Comparison of ENCODE assay signal across 1 cellular context in the genomic region with DNA sequence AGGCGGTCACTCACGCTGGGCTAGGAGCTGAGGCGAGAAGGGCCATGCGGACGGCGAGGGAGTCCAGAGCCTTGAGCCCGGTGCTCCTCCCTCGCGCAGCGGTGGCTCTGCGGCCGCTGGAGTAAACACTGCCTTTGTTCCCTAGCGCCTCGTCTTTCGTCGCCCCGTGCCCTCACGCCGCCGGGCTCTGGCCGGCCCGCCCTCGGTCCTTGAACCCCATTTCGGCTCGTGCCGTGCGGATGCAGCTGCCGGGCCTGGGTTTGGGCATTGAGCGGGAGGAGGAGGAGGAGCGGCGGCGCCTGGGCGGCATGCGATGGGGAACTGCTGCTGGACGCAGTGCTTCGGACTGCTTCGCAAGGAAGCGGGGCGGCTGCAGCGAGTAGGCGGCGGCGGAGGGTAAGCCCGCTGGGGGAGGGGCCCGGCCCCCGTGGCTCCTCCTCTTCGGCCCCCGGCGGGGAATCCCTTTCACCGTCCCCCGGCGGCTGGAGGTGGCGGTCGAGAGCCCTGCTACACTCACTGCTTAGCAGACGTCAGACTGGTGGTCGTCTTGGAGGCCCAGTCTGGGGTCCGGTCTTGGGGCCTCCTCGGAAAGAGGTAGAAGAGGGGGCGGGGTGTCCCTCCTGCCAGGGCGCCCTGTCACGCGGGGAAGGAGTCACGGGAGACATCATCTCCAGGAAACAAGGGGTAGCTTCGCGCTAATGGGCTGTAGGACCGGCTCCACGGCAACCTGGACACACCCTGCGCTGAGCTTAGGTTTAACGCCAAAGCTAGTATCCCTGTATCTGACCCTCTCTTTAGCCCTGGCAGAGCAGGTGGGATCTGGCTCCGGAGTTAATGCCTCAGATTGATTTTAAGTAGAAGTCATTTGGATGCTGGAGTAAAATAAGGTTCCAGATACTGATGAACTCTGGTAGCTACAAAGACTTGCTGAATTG.
TF ChIP-seq lines count a peak whose summit lies in the region.

A gene with protein sequence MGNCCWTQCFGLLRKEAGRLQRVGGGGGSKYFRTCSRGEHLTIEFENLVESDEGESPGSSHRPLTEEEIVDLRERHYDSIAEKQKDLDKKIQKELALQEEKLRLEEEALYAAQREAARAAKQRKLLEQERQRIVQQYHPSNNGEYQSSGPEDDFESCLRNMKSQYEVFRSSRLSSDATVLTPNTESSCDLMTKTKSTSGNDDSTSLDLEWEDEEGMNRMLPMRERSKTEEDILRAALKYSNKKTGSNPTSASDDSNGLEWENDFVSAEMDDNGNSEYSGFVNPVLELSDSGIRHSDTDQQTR (plus strand): TSS at position 9 of the 935 bp plus-strand sequence. CDS start 305 bp downstream, at position 314.

TF ChIP-seq in K562, 482 proteins besides CTCF, POLR2A, EP300 and RAD21 (continued from another document and continues in another):
- TF ChIP-seq, protein P1, sequence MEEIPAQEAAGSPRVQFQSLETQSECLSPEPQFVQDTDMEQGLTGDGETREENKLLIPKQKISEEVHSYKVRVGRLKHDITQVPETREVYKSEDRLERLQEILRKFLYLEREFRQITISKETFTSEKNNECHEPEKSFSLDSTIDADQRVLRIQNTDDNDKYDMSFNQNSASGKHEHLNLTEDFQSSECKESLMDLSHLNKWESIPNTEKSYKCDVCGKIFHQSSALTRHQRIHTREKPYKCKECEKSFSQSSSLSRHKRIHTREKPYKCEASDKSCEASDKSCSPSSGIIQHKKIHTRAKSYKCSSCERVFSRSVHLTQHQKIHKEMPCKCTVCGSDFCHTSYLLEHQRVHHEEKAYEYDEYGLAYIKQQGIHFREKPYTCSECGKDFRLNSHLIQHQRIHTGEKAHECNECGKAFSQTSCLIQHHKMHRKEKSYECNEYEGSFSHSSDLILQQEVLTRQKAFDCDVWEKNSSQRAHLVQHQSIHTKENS (CRISPR knock-in tag; IDR thresholded peaks at IDR 0.05): no peak
- TF ChIP-seq SREBF1 (IDR thresholded peaks at IDR 0.05; ENCODE audit: borderline replicate concordance, low read depth, low read length): no peak
- TF ChIP-seq PCBP1 (IDR thresholded peaks at IDR 0.05; ENCODE audit: low read depth, low read length, poor library complexity, severe bottlenecking): peak; percentile 54
- no peak for TF ChIP-seq ZNF699 (CRISPR knock-in tag; IDR thresholded peaks at IDR 0.05; ENCODE audit: insufficient replicate concordance)
- TF ChIP-seq PML (IDR thresholded peaks at IDR 0.05; ENCODE audit: low read length): no peak; the same call in none of the 2 replicates
- TF ChIP-seq RNF2 (IDR thresholded peaks at IDR 0.05): 0 out of 2 replicates have a peak, but pooled peaks have one; percentile 25
- no peak; the same call in none of the 2 replicates for TF ChIP-seq CXXC5 (CRISPR knock-in tag; IDR thresholded peaks at IDR 0.05)
- TF ChIP-seq, protein P2, sequence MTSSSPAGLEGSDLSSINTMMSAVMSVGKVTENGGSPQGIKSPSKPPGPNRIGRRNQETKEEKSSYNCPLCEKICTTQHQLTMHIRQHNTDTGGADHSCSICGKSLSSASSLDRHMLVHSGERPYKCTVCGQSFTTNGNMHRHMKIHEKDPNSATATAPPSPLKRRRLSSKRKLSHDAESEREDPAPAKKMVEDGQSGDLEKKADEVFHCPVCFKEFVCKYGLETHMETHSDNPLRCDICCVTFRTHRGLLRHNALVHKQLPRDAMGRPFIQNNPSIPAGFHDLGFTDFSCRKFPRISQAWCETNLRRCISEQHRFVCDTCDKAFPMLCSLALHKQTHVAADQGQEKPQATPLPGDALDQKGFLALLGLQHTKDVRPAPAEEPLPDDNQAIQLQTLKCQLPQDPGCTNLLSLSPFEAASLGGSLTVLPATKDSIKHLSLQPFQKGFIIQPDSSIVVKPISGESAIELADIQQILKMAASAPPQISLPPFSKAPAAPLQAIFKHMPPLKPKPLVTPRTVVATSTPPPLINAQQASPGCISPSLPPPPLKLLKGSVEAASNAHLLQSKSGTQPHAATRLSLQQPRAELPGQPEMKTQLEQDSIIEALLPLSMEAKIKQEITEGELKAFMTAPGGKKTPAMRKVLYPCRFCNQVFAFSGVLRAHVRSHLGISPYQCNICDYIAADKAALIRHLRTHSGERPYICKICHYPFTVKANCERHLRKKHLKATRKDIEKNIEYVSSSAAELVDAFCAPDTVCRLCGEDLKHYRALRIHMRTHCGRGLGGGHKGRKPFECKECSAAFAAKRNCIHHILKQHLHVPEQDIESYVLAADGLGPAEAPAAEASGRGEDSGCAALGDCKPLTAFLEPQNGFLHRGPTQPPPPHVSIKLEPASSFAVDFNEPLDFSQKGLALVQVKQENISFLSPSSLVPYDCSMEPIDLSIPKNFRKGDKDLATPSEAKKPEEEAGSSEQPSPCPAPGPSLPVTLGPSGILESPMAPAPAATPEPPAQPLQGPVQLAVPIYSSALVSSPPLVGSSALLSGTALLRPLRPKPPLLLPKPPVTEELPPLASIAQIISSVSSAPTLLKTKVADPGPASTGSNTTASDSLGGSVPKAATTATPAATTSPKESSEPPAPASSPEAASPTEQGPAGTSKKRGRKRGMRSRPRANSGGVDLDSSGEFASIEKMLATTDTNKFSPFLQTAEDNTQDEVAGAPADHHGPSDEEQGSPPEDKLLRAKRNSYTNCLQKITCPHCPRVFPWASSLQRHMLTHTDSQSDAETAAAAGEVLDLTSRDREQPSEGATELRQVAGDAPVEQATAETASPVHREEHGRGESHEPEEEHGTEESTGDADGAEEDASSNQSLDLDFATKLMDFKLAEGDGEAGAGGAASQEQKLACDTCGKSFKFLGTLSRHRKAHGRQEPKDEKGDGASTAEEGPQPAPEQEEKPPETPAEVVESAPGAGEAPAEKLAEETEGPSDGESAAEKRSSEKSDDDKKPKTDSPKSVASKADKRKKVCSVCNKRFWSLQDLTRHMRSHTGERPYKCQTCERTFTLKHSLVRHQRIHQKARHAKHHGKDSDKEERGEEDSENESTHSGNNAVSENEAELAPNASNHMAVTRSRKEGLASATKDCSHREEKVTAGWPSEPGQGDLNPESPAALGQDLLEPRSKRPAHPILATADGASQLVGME (CRISPR knock-in tag; IDR thresholded peaks at IDR 0.05): peak; percentile 31; the same call in 1 of the 2 replicates
- TF ChIP-seq, protein P3, sequence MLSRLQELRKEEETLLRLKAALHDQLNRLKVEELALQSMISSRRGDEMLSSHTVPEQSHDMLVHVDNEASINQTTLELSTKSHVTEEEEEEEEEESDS (CRISPR knock-in tag; IDR thresholded peaks at IDR 0.05): no peak
- TF ChIP-seq YY1 (IDR thresholded peaks at IDR 0.05; ENCODE audit: borderline replicate concordance in 1 of 3, control insufficient read depth in 1 of 3, extremely low read depth in 1 of 3, insufficient read depth in 3 of 3, insufficient read length in 1 of 3, insufficient replicate concordance in 2 of 3, low read depth in 1 of 3, low read length in 2 of 3): peak in 1 of 3 experiments; percentile 11
- TF ChIP-seq FOS (IDR thresholded peaks at IDR 0.05; ENCODE audit: extremely low read depth, insufficient read length): no peak
- peak; percentile 69 for TF ChIP-seq SAP30 (IDR thresholded peaks at IDR 0.05; ENCODE audit: borderline replicate concordance, insufficient read depth, low read depth, low read length, poor library complexity, severe bottlenecking)
- no peak for TF ChIP-seq JUNB (CRISPR knock-in tag; conservative IDR thresholded peaks at IDR 0.05)
- TF ChIP-seq, protein P4, sequence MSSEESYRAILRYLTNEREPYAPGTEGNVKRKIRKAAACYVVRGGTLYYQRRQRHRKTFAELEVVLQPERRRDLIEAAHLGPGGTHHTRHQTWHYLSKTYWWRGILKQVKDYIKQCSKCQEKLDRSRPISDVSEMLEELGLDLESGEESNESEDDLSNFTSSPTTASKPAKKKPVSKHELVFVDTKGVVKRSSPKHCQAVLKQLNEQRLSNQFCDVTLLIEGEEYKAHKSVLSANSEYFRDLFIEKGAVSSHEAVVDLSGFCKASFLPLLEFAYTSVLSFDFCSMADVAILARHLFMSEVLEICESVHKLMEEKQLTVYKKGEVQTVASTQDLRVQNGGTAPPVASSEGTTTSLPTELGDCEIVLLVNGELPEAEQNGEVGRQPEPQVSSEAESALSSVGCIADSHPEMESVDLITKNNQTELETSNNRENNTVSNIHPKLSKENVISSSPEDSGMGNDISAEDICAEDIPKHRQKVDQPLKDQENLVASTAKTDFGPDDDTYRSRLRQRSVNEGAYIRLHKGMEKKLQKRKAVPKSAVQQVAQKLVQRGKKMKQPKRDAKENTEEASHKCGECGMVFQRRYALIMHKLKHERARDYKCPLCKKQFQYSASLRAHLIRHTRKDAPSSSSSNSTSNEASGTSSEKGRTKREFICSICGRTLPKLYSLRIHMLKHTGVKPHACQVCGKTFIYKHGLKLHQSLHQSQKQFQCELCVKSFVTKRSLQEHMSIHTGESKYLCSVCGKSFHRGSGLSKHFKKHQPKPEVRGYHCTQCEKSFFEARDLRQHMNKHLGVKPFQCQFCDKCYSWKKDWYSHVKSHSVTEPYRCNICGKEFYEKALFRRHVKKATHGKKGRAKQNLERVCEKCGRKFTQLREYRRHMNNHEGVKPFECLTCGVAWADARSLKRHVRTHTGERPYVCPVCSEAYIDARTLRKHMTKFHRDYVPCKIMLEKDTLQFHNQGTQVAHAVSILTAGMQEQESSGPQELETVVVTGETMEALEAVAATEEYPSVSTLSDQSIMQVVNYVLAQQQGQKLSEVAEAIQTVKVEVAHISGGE (CRISPR knock-in tag; IDR thresholded peaks at IDR 0.05): no peak
- TF ChIP-seq CBFA2T3 (IDR thresholded peaks at IDR 0.05): no peak
- TF ChIP-seq ZNF3 (CRISPR knock-in tag; IDR thresholded peaks at IDR 0.05): no peak
- no peak for TF ChIP-seq ZNF592 (IDR thresholded peaks at IDR 0.05)
- no peak for TF ChIP-seq E2F3 (CRISPR knock-in tag; IDR thresholded peaks at IDR 0.05)
- no peak for TF ChIP-seq NCOA2 (IDR thresholded peaks at IDR 0.05; ENCODE audit: partially characterized antibody in 2 of 2)
- TF ChIP-seq, protein P5, sequence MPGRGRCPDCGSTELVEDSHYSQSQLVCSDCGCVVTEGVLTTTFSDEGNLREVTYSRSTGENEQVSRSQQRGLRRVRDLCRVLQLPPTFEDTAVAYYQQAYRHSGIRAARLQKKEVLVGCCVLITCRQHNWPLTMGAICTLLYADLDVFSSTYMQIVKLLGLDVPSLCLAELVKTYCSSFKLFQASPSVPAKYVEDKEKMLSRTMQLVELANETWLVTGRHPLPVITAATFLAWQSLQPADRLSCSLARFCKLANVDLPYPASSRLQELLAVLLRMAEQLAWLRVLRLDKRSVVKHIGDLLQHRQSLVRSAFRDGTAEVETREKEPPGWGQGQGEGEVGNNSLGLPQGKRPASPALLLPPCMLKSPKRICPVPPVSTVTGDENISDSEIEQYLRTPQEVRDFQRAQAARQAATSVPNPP (IDR thresholded peaks at IDR 0.05; ENCODE audit: borderline replicate concordance, insufficient read depth, insufficient read length): no peak
- no peak for TF ChIP-seq ETS2 (tag; IDR thresholded peaks at IDR 0.05; ENCODE audit: borderline replicate concordance, poor library complexity, severe bottlenecking)
- no peak for TF ChIP-seq MCM3 (IDR thresholded peaks at IDR 0.05)
- no peak for TF ChIP-seq MEF2A (IDR thresholded peaks at IDR 0.05; ENCODE audit: control insufficient read depth, low read depth, low read length)
- TF ChIP-seq KLF6 (CRISPR knock-in tag; IDR thresholded peaks at IDR 0.05; ENCODE audit: borderline replicate concordance): no peak
- 0 out of 2 replicates have a peak, but pooled peaks have one; percentile 50 for TF ChIP-seq ZNF12 (CRISPR knock-in tag; IDR thresholded peaks at IDR 0.05)
- no peak for TF ChIP-seq RBM15 (IDR thresholded peaks at IDR 0.05; ENCODE audit: insufficient read depth, low read length)
- no peak for TF ChIP-seq BRD9 (IDR thresholded peaks at IDR 0.05; ENCODE audit: low read depth, partially characterized antibody)
- no peak for TF ChIP-seq ZNF354B (CRISPR knock-in tag; IDR thresholded peaks at IDR 0.05)
- TF ChIP-seq, protein P6, sequence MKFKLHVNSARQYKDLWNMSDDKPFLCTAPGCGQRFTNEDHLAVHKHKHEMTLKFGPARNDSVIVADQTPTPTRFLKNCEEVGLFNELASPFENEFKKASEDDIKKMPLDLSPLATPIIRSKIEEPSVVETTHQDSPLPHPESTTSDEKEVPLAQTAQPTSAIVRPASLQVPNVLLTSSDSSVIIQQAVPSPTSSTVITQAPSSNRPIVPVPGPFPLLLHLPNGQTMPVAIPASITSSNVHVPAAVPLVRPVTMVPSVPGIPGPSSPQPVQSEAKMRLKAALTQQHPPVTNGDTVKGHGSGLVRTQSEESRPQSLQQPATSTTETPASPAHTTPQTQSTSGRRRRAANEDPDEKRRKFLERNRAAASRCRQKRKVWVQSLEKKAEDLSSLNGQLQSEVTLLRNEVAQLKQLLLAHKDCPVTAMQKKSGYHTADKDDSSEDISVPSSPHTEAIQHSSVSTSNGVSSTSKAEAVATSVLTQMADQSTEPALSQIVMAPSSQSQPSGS (CRISPR knock-in tag; IDR thresholded peaks at IDR 0.05): no peak
- TF ChIP-seq SNRNP70 (optimal IDR thresholded peaks at IDR 0.05; ENCODE audit: low read depth, low read length): no peak
- no peak for TF ChIP-seq HEY1 (CRISPR knock-in tag; IDR thresholded peaks at IDR 0.05; ENCODE audit: borderline replicate concordance)
- no peak for TF ChIP-seq SMC3 (conservative IDR thresholded peaks at IDR 0.05; ENCODE audit: insufficient read depth, low read depth, low read length)
- peak; percentile 36; the same call in 1 of the 2 replicates for TF ChIP-seq ZNF431 (CRISPR knock-in tag; IDR thresholded peaks at IDR 0.05)
- no peak for TF ChIP-seq HCFC1 (IDR thresholded peaks at IDR 0.05; ENCODE audit: low read depth, low read length)
- no peak for TF ChIP-seq NR4A1 (CRISPR knock-in tag; IDR thresholded peaks at IDR 0.05)
- no peak for TF ChIP-seq NR4A1 (tag; IDR thresholded peaks at IDR 0.05)
- TF ChIP-seq TAF1 (IDR thresholded peaks at IDR 0.05; ENCODE audit: control insufficient read depth, extremely low read depth, insufficient read depth, low read length, severe bottlenecking): peak; percentile 7
- no peak for TF ChIP-seq ZSCAN29 (IDR thresholded peaks at IDR 0.05)
- no peak for TF ChIP-seq TSC22D4 (tag; IDR thresholded peaks at IDR 0.05)
